In the genomic region with DNA sequence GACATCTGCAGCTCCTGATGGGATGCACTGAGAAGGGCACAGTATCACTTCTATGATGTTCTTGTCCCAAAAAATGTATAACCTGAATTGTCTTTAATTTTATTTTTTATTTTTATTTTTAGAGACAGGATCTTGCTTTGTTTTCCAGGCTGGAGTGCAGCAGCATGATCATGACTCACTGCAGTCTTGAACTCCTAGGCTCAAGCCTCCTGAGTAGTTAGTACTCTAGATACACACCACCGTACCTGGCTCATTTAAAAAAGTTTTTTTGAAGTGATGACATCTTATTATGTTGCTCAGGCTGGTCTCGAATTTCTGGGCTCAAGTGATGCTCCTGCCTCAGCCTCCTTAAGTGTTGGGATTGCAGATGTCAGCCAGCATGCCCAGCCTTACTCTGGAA, we compare ENCODE assay signal across 15 cellular contexts.
"Had no signal": no experiment of that assay in that cellular context is flagged by ENCODE, and none has a peak within 500 bp of the region (broad histone marks: within the 10 kb centered on the region; RNA-seq: fewer than 3 reads in every experiment).

No MANE protein-coding gene starts in this region.

- H3K27me3 ChIP-seq: gastrocnemius medialis, tibial nerve, uterus had no signal

- DNase-seq: activated CD4-positive, alpha-beta memory T cell treated with anti-CD3 and anti-CD28 coated beads for 36 hours; activated CD4-positive, alpha-beta T cell treated with anti-CD3 and anti-CD28 coated beads for 4 hours; activated naive CD4-positive, alpha-beta T cell; activated naive CD8-positive, alpha-beta T cell treated with anti-CD3 and anti-CD28 coated beads for 36 hours; activated T-cell treated with anti-CD3 and anti-CD28 coated beads, Interleukin-2, amount 50 U/mL, for 1 hour; cerebellar nuclear complex; effector memory CD4-positive, alpha-beta T cell; gastrocnemius medialis; head of caudate nucleus; kidney glomerular epithelial cell; left ventricle myocardium superior; uterus had no signal

- H3K36me3 ChIP-seq: gastrocnemius medialis, tibial nerve, uterus had no signal

- H3K27ac ChIP-seq: gastrocnemius medialis, tibial nerve, uterus had no signal

- H3K4me3 ChIP-seq: gastrocnemius medialis, tibial nerve, uterus had no signal

- H3K9me3 ChIP-seq: gastrocnemius medialis, uterus had no signal

- H3K4me1 ChIP-seq: tibial nerve, uterus had no signal

- ATAC-seq: activated T-helper 17 cell treated with anti-CD3 and anti-CD28 coated beads, Interleukin-2, amount 50 U/mL, for 72 hours; gastrocnemius medialis; left ventricle myocardium superior; WTC11 had no signal
